ENCODE assay signal across 1 cellular context in the genomic region with DNA sequence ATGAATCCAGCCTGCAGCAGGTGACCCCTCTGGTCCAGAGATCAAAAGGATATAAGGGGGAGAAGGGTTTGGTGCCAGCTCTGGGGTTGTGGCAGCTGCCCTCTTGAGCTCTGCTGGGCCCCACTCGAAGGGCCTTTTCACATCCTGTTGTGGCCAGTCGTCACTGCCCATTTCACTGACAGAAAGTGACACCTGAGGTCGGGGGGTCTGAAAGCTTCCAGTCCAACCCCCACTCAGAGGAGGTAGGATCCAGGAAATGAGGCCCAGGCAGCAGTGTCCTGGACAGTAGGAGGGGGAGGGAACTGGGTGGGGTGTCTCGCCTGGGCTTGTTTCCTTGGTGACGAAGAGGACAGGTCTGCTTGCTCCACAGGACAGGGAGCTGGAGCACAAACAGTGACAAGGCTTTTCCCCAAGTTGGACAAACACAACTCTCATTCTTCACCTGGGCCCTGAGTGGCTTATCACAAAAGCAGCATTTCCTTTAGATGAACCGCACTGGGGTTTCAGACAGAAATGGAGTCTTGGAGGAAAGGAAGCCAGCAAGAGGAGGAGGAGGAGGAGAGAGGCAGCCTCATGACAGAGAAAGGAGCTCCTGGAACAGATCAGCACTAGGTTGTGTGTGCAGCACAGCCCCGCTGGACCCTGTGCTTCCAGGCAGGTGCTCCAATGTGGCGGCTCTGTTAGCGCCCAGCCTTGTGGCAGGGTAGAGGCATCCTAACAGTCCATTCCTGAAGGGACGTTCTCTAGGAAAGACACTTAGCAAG.
TF ChIP-seq lines count a peak whose summit lies in the region.

No MANE protein-coding gene starts in this region.

TF ChIP-seq in SK-N-SH treated with all-trans-retinoic acid at 6 μM for 48 hours, 23 proteins besides CTCF, POLR2A, EP300 and RAD21:
- TF ChIP-seq ZNF70 (CRISPR knock-in tag; IDR thresholded peaks at IDR 0.05) (no peak), GLIS3 (CRISPR knock-in tag; IDR thresholded peaks at IDR 0.05) (no peak), OSR1 (CRISPR knock-in tag; IDR thresholded peaks at IDR 0.05) (no peak), ISL1 (CRISPR knock-in tag; IDR thresholded peaks at IDR 0.05) (no peak), CSDC2 (CRISPR knock-in tag; IDR thresholded peaks at IDR 0.05) (no peak), ZNF565 (CRISPR knock-in tag; conservative IDR thresholded peaks at IDR 0.05; ENCODE audit: low read depth) (no peak), ZNF8 (CRISPR knock-in tag; IDR thresholded peaks at IDR 0.05) (no peak), RARB (CRISPR knock-in tag; IDR thresholded peaks at IDR 0.05) (no peak), ZFP30 (CRISPR knock-in tag; IDR thresholded peaks at IDR 0.05) (no peak)
- TF ChIP-seq, protein P1, sequence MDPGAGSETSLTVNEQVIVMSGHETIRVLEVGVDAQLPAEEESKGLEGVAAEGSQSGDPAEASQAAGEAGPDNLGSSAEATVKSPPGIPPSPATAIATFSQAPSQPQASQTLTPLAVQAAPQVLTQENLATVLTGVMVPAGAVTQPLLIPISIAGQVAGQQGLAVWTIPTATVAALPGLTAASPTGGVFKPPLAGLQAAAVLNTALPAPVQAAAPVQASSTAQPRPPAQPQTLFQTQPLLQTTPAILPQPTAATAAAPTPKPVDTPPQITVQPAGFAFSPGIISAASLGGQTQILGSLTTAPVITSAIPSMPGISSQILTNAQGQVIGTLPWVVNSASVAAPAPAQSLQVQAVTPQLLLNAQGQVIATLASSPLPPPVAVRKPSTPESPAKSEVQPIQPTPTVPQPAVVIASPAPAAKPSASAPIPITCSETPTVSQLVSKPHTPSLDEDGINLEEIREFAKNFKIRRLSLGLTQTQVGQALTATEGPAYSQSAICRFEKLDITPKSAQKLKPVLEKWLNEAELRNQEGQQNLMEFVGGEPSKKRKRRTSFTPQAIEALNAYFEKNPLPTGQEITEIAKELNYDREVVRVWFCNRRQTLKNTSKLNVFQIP (CRISPR knock-in tag; IDR thresholded peaks at IDR 0.05; ENCODE audit: borderline replicate concordance, low read depth): no peak
- TF ChIP-seq, protein P2, sequence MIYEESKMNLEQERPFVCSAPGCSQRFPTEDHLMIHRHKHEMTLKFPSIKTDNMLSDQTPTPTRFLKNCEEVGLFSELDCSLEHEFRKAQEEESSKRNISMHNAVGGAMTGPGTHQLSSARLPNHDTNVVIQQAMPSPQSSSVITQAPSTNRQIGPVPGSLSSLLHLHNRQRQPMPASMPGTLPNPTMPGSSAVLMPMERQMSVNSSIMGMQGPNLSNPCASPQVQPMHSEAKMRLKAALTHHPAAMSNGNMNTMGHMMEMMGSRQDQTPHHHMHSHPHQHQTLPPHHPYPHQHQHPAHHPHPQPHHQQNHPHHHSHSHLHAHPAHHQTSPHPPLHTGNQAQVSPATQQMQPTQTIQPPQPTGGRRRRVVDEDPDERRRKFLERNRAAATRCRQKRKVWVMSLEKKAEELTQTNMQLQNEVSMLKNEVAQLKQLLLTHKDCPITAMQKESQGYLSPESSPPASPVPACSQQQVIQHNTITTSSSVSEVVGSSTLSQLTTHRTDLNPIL (CRISPR knock-in tag; IDR thresholded peaks at IDR 0.05; ENCODE audit: low read depth): no peak
- TF ChIP-seq, protein P3, sequence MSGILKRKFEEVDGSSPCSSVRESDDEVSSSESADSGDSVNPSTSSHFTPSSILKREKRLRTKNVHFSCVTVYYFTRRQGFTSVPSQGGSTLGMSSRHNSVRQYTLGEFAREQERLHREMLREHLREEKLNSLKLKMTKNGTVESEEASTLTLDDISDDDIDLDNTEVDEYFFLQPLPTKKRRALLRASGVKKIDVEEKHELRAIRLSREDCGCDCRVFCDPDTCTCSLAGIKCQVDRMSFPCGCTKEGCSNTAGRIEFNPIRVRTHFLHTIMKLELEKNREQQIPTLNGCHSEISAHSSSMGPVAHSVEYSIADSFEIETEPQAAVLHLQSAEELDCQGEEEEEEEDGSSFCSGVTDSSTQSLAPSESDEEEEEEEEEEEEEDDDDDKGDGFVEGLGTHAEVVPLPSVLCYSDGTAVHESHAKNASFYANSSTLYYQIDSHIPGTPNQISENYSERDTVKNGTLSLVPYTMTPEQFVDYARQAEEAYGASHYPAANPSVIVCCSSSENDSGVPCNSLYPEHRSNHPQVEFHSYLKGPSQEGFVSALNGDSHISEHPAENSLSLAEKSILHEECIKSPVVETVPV (CRISPR knock-in tag; IDR thresholded peaks at IDR 0.05): no peak
- TF ChIP-seq, protein P4, sequence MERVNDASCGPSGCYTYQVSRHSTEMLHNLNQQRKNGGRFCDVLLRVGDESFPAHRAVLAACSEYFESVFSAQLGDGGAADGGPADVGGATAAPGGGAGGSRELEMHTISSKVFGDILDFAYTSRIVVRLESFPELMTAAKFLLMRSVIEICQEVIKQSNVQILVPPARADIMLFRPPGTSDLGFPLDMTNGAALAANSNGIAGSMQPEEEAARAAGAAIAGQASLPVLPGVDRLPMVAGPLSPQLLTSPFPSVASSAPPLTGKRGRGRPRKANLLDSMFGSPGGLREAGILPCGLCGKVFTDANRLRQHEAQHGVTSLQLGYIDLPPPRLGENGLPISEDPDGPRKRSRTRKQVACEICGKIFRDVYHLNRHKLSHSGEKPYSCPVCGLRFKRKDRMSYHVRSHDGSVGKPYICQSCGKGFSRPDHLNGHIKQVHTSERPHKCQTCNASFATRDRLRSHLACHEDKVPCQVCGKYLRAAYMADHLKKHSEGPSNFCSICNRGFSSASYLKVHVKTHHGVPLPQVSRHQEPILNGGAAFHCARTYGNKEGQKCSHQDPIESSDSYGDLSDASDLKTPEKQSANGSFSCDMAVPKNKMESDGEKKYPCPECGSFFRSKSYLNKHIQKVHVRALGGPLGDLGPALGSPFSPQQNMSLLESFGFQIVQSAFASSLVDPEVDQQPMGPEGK (CRISPR knock-in tag; IDR thresholded peaks at IDR 0.05; ENCODE audit: borderline replicate concordance): no peak
- TF ChIP-seq, protein P5, sequence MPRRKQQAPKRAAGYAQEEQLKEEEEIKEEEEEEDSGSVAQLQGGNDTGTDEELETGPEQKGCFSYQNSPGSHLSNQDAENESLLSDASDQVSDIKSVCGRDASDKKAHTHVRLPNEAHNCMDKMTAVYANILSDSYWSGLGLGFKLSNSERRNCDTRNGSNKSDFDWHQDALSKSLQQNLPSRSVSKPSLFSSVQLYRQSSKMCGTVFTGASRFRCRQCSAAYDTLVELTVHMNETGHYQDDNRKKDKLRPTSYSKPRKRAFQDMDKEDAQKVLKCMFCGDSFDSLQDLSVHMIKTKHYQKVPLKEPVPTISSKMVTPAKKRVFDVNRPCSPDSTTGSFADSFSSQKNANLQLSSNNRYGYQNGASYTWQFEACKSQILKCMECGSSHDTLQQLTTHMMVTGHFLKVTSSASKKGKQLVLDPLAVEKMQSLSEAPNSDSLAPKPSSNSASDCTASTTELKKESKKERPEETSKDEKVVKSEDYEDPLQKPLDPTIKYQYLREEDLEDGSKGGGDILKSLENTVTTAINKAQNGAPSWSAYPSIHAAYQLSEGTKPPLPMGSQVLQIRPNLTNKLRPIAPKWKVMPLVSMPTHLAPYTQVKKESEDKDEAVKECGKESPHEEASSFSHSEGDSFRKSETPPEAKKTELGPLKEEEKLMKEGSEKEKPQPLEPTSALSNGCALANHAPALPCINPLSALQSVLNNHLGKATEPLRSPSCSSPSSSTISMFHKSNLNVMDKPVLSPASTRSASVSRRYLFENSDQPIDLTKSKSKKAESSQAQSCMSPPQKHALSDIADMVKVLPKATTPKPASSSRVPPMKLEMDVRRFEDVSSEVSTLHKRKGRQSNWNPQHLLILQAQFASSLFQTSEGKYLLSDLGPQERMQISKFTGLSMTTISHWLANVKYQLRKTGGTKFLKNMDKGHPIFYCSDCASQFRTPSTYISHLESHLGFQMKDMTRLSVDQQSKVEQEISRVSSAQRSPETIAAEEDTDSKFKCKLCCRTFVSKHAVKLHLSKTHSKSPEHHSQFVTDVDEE (CRISPR knock-in tag; IDR thresholded peaks at IDR 0.05): no peak
